ENCODE assay signal across 21 cellular contexts in genomic region chr5:122202952-122203351, GRCh38.
"Had no signal": no experiment of that assay in that cellular context is flagged by ENCODE, and none has a peak within 500 bp of the region (broad histone marks: within the 10 kb centered on the region; RNA-seq: fewer than 3 reads in every experiment).

No MANE protein-coding gene starts in this region.

- DNase-seq: activated CD4-positive, alpha-beta T cell treated with anti-CD3 and anti-CD28 coated beads for 1 hour; activated CD4-positive, alpha-beta T cell treated with anti-CD3 and anti-CD28 coated beads, Interleukin-2, amount 50 U/mL, for 1 hour; activated CD8-positive, alpha-beta T cell treated with anti-CD3 and anti-CD28 coated beads, Interleukin-2, amount 10 ng/mL, durations not matched to agents 7 days and 5 days; activated gamma-delta T cell treated with Interleukin-2 at 50 U/mL for 16 hours; activated T-cell treated with anti-CD3 and anti-CD28 coated beads, Interleukin-2, amount 50 U/mL, for 1 hour; effector CD4-positive, alpha-beta T cell; foreskin keratinocyte; kidney; lower lobe of right lung; mesendoderm; naive B cell; occipital lobe; right lobe of liver; stimulated activated CD4-positive, alpha-beta T cell treated with anti-CD3 and anti-CD28 coated beads, Interleukin-1b, Interleukin-23, amount 100 ng/mL, for 48 hours; stomach; transverse colon; uterus; WERI-Rb-1 had no signal

- H3K4me3 ChIP-seq: ascending aorta, cardiac muscle cell, lower lobe of right lung, right lobe of liver, skin epidermis, stomach, transverse colon, uterus had no signal
